In the genomic region with DNA sequence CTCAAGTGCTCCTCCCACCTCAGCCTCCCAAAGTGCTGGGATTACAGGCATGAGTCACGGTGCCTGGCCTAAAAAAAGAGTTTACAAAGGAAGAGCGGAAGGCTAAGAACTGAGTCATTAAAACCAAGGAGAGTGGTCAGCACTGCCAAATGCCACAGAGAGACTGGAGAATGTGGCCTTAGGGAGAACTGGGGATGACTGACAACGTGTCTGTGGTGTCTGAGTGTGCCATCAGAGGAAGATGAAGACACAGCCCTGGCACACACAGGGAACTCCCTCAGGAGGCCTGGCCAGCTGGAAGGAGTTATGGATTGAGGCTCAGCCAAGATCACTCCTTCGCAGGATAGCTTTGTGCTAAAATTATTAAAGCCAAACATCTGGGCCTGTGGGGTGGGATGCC, we compare ENCODE assay signal across 1 cellular context.
A peak's percentile ranks its signal among the peaks of the same experiment; 100 is the strongest.
TF ChIP-seq lines count a peak whose summit lies in the region.

No MANE protein-coding gene starts in this region.

TF ChIP-seq in A549, 52 proteins besides CTCF, POLR2A, EP300 and RAD21 (continued from another document):
- TF ChIP-seq REST (IDR thresholded peaks at IDR 0.05) (no peak), KDM5A (IDR thresholded peaks at IDR 0.05) (no peak), FOXS1 (CRISPR knock-in tag; IDR thresholded peaks at IDR 0.05) (no peak), MAZ (IDR thresholded peaks at IDR 0.05; ENCODE audit: borderline replicate concordance, low read depth, low read length) (no peak), E2F6 (IDR thresholded peaks at IDR 0.05; ENCODE audit: borderline replicate concordance, low read depth) (no peak), HEYL (CRISPR knock-in tag; IDR thresholded peaks at IDR 0.05) (no peak), GATA3 (IDR thresholded peaks at IDR 0.05; ENCODE audit: borderline replicate concordance) (peak; percentile 60; the same call in 1 of the 2 replicates), JUNB (IDR thresholded peaks at IDR 0.05) (peak; percentile 83), NFE2L2 (conservative IDR thresholded peaks at IDR 0.05; ENCODE audit: low read length) (no peak), PHF8 (IDR thresholded peaks at IDR 0.05; ENCODE audit: borderline replicate concordance, low read depth) (no peak), SREBF2 (IDR thresholded peaks at IDR 0.05) (no peak), ELK1 (IDR thresholded peaks at IDR 0.05; ENCODE audit: low read depth, low read length) (no peak), ZNF302 (CRISPR knock-in tag; IDR thresholded peaks at IDR 0.05) (no peak), NPAS2 (CRISPR knock-in tag; IDR thresholded peaks at IDR 0.05; ENCODE audit: borderline replicate concordance) (no peak), CEBPB (IDR thresholded peaks at IDR 0.05) (0 out of 4 replicates have a peak, but pooled peaks of 1 of the 2 experiments have one; percentile 28), USF2 (IDR thresholded peaks at IDR 0.05) (no peak), FOSB (CRISPR knock-in tag; IDR thresholded peaks at IDR 0.05) (no peak), RARB (CRISPR knock-in tag; IDR thresholded peaks at IDR 0.05) (no peak), SMC3 (IDR thresholded peaks at IDR 0.05) (no peak), MAX (IDR thresholded peaks at IDR 0.05) (peak; percentile 78), TFCP2L1 (CRISPR knock-in tag; IDR thresholded peaks at IDR 0.05) (no peak), EHMT2 (IDR thresholded peaks at IDR 0.05; ENCODE audit: low read depth) (no peak), RFX5 (IDR thresholded peaks at IDR 0.05) (no peak), TP53 (CRISPR knock-in tag; IDR thresholded peaks at IDR 0.05) (no peak), CBX8 (IDR thresholded peaks at IDR 0.05) (no peak), CHD2 (IDR thresholded peaks at IDR 0.05; ENCODE audit: low read length, partially characterized antibody) (no peak), JUN (IDR thresholded peaks at IDR 0.05) (peak in 1 of 2 experiments; percentile 78; a peak in 3 of 5 replicates), BHLHE40 (IDR thresholded peaks at IDR 0.05; ENCODE audit: low read depth, low read length) (no peak), NR3C1 (IDR thresholded peaks at IDR 0.05) (no peak)
- TF ChIP-seq, protein P1, sequence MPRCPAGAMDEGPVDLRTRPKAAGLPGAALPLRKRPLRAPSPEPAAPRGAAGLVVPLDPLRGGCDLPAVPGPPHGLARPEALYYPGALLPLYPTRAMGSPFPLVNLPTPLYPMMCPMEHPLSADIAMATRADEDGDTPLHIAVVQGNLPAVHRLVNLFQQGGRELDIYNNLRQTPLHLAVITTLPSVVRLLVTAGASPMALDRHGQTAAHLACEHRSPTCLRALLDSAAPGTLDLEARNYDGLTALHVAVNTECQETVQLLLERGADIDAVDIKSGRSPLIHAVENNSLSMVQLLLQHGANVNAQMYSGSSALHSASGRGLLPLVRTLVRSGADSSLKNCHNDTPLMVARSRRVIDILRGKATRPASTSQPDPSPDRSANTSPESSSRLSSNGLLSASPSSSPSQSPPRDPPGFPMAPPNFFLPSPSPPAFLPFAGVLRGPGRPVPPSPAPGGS (IDR thresholded peaks at IDR 0.05): no peak
- TF ChIP-seq, protein P2, sequence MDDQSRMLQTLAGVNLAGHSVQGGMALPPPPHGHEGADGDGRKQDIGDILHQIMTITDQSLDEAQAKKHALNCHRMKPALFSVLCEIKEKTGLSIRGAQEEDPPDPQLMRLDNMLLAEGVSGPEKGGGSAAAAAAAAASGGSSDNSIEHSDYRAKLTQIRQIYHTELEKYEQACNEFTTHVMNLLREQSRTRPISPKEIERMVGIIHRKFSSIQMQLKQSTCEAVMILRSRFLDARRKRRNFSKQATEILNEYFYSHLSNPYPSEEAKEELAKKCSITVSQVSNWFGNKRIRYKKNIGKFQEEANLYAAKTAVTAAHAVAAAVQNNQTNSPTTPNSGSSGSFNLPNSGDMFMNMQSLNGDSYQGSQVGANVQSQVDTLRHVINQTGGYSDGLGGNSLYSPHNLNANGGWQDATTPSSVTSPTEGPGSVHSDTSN (IDR thresholded peaks at IDR 0.05): peak; percentile 63; the same call in 1 of the 2 replicates
- TF ChIP-seq, protein P3, sequence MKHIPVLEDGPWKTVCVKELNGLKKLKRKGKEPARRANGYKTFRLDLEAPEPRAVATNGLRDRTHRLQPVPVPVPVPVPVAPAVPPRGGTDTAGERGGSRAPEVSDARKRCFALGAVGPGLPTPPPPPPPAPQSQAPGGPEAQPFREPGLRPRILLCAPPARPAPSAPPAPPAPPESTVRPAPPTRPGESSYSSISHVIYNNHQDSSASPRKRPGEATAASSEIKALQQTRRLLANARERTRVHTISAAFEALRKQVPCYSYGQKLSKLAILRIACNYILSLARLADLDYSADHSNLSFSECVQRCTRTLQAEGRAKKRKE (CRISPR knock-in tag; IDR thresholded peaks at IDR 0.05; ENCODE audit: low read depth): no peak
